ENCODE assay signal across 1 cellular context in genomic region chr1:116373451-116374339, GRCh38.
TF ChIP-seq lines count a peak whose summit lies in the region.

No MANE protein-coding gene starts in this region.

TF ChIP-seq in H1, 55 proteins besides CTCF, POLR2A, EP300 and RAD21 (continued from another document):
- TF ChIP-seq PHF8 (conservative IDR thresholded peaks at IDR 0.05; ENCODE audit: low read depth, low read length) (peak; percentile 62), BACH1 (IDR thresholded peaks at IDR 0.05; ENCODE audit: low read length) (no peak), TAF7 (optimal IDR thresholded peaks at IDR 0.05; ENCODE audit: borderline replicate concordance, low read depth, low read length) (peak; percentile 6), HDAC6 (IDR thresholded peaks at IDR 0.05; ENCODE audit: low read depth, low read length) (no peak), SIN3A (conservative IDR thresholded peaks at IDR 0.05 in 1 of 2, IDR thresholded peaks at IDR 0.05 in 1 of 2; ENCODE audit: low read depth in 1 of 2, low read length in 2 of 2) (peak in 1 of 2 experiments; percentile 53; a peak in 1 of 4 replicates), GABPA (IDR thresholded peaks at IDR 0.05; ENCODE audit: borderline replicate concordance, insufficient read depth, low read length) (no peak), TAF1 (IDR thresholded peaks at IDR 0.05; ENCODE audit: low read depth, low read length) (no peak), HDAC2 (IDR thresholded peaks at IDR 0.05; ENCODE audit: borderline replicate concordance in 1 of 2, low read depth in 2 of 2, low read length in 2 of 2) (0 out of 4 replicates have a peak, but pooled peaks of 1 of the 2 experiments have one; percentile 7), RBBP5 (IDR thresholded peaks at IDR 0.05; ENCODE audit: borderline replicate concordance, low read depth, low read length) (0 out of 2 replicates have a peak, but pooled peaks have one; percentile 70), CREB1 (IDR thresholded peaks at IDR 0.05) (no peak)
- TF ChIP-seq, protein P1, sequence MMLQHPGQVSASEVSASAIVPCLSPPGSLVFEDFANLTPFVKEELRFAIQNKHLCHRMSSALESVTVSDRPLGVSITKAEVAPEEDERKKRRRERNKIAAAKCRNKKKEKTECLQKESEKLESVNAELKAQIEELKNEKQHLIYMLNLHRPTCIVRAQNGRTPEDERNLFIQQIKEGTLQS (IDR thresholded peaks at IDR 0.05; ENCODE audit: insufficient read depth, low read depth, low read length), result no peak
